ENCODE assay signal across 2 cellular contexts in the genomic region with DNA sequence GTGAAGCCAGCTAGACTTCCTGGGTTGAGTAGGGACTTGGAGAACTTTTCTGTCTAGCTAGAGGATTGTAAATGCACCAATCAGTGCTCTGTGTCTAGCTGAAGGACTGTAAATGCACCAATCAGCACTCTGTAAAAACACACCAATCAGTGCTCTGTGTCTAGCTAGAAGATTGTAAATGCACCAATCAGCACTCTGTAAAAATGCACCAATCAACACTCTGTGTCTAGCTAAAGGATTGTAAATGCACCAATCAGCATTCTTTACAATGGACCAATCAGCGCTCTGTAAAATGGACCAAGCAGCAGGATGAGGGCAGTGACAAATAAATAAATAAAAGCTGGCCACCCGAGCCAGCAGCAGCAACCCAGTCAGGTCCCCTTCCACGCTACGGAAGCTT.
TF ChIP-seq lines count a peak whose summit lies in the region.

No MANE protein-coding gene starts in this region.

TF ChIP-seq in H1, 55 proteins besides CTCF, POLR2A, EP300 and RAD21:
- TF ChIP-seq SP1 (IDR thresholded peaks at IDR 0.05; ENCODE audit: low read depth, low read length), result 0 out of 2 replicates have a peak, but pooled peaks have one; percentile 44
TF ChIP-seq in H1: peak in this region for 1; not testable (repeated sequence) for 54.

TF ChIP-seq in HepG2, 621 proteins besides CTCF, POLR2A, EP300 and RAD21:
- TF ChIP-seq NFYB (CRISPR knock-in tag; IDR thresholded peaks at IDR 0.05), result peak; percentile 50; the same call in 1 of the 2 replicates
- TF ChIP-seq NFYC (CRISPR knock-in tag; IDR thresholded peaks at IDR 0.05), result peak; percentile 45; the same call in 1 of the 2 replicates
- peak in 1 of 2 experiments; percentile 36; a peak in 2 of 4 replicates for TF ChIP-seq MAFK (conservative IDR thresholded peaks at IDR 0.05 in 1 of 2, IDR thresholded peaks at IDR 0.05 in 1 of 2; ENCODE audit: low read length in 2 of 2)
